20 cellular contexts compared by ENCODE assay signal in genomic region chrX:20479896-20480295, GRCh38.
"Had no signal": no experiment of that assay in that cellular context is flagged by ENCODE, and none has a peak within 500 bp of the region (broad histone marks: within the 10 kb centered on the region; RNA-seq: fewer than 3 reads in every experiment).

No MANE protein-coding gene starts in this region.

- DNase-seq: colonic mucosa; effector CD8-positive, alpha-beta T cell; endodermal cell; foreskin fibroblast; gastrocnemius medialis; head of caudate nucleus; kidney; left lung; mesenchymal stem cell; naive thymus-derived CD4-positive, alpha-beta T cell; stimulated activated CD4-positive, alpha-beta T cell treated with anti-CD3 and anti-CD28 coated beads, Interleukin-4, amount 100 ng/mL, for 4 hours; upper lobe of left lung had no signal

- H3K36me3 ChIP-seq: colonic mucosa, gastrocnemius medialis, left lung, neural progenitor cell, thoracic aorta, tibial nerve, upper lobe of left lung had no signal

- H3K9me3 ChIP-seq: colonic mucosa, gastrocnemius medialis, left lung, thoracic aorta, tibial nerve, upper lobe of left lung had no signal

- ATAC-seq: esophagus mucosa; gastrocnemius medialis; left lung; naive thymus-derived CD4-positive, alpha-beta T cell; sciatic nerve; stimulated activated memory B cell treated with anti-CD40 and anti-IgM and Interleukin-4, amounts not matched to agents 10 μg/mL and 1 μg/mL and 100 μg/mL, for 72 hours had no signal

- H3K4me3 ChIP-seq: colonic mucosa, gastrocnemius medialis, left lung, neural progenitor cell, thoracic aorta, tibial nerve, upper lobe of left lung had no signal

- H3K4me1 ChIP-seq: colonic mucosa, gastrocnemius medialis, left lung, neural progenitor cell, parathyroid adenoma, tibial nerve, upper lobe of left lung had no signal

- H3K27ac ChIP-seq: colonic mucosa, epithelial cell of prostate, gastrocnemius medialis, left lung, neural progenitor cell, parathyroid adenoma, thoracic aorta, tibial nerve, upper lobe of left lung had no signal
